In genomic region chr20:44477151-44477550, GRCh38 we compare ENCODE assay signal across 12 cellular contexts. TPM values are rescaled to one million over a fixed set of nuclear protein-coding genes. Genes with fewer than 3 reads are reported as not detected.
A peak's percentile ranks its signal among the peaks of the same experiment; 100 is the strongest.
DNase-seq lines count a peak whose midpoint lies in the region; ATAC-seq and TF ChIP-seq lines count a peak whose summit lies in the region.
"Had no signal": no experiment of that assay in that cellular context is flagged by ENCODE, and none has a peak within 500 bp of the region (broad histone marks: within the 10 kb centered on the region; RNA-seq: fewer than 3 reads in every experiment).

No MANE protein-coding gene starts in this region.

- H2AFZ ChIP-seq in osteoblast (ENCODE audit: low read length) = no peak overlapping the region

- intact Hi-C loops in Calu3 (cut with micrococcal nuclease; ENCODE audit: unreplicated experiment) (no loop called here), mucosa of descending colon (cut with DNase I, micrococcal nuclease) (loop anchor here in 1 of 2 donors (10.0 kb wide), 1 partner anchor 262 kb away; the partner anchor contains the start of gene OSER1)

- TF ChIP-seq CTCF in Calu3 (IDR thresholded peaks at IDR 0.05; ENCODE audit: unreplicated experiment) (no peak), chondrocyte (IDR thresholded peaks at IDR 0.05) (no peak), osteoblast (IDR thresholded peaks at IDR 0.05; ENCODE audit: extremely low read depth, low read depth, low read length) (no peak), mucosa of descending colon (IDR thresholded peaks at IDR 0.05) (no peak)

- H3K79me2 ChIP-seq in osteoblast (ENCODE audit: insufficient read depth, low read length) = peaks cover 29% of the 10 kb centered on the region

- H3K4me3 Mint-ChIP-seq in Calu3 (ENCODE audit: low read depth, unreplicated experiment) (peak overlapping the region; percentile 100), chondrocyte (ENCODE audit: unreplicated experiment) (peak overlapping the region; percentile 96)

- H3K4me3 ChIP-seq in osteoblast (ENCODE audit: insufficient read depth, low read length) (no peak overlapping the region), mucosa of descending colon (no peak overlapping the region)

- CTCF ChIA-PET in Calu3 (lab: Charles Lee) = no interaction called here

- no peaks in the 10 kb centered on the region for H3K9me3 Mint-ChIP-seq in Calu3 (ENCODE audit: low read depth, unreplicated experiment)
- H3K9me3 Mint-ChIP-seq in chondrocyte (ENCODE audit: low read depth) = no peaks in the 10 kb centered on the region

- no peak overlapping the region for H3K27ac ChIP-seq in osteoblast (ENCODE audit: low read depth, low read length)

- no peaks in the 10 kb centered on the region for H3K9me3 ChIP-seq in osteoblast (ENCODE audit: low read depth, low read length)
- no peaks in the 10 kb centered on the region for H3K9me3 ChIP-seq in mucosa of descending colon

- H3K27ac Mint-ChIP-seq in Calu3 (ENCODE audit: unreplicated experiment) (no peak overlapping the region), chondrocyte (ENCODE audit: unreplicated experiment) (peak overlapping the region; percentile 33)

- H4K20me1 ChIP-seq in osteoblast (ENCODE audit: insufficient read depth, low read length) = no peaks in the 10 kb centered on the region

- BruUV-seq in Calu3 (replicated peaks; lab: Mats Ljungman, UMichigan) = no TSS peak

- H3K36me3 Mint-ChIP-seq in Calu3 (ENCODE audit: insufficient read depth, unreplicated experiment) (peaks cover 38% of the 10 kb centered on the region), chondrocyte (ENCODE audit: low read depth) (peaks cover 7% of the 10 kb centered on the region)

- H3K27me3 Mint-ChIP-seq in Calu3 (ENCODE audit: unreplicated experiment) (no peaks in the 10 kb centered on the region), chondrocyte (ENCODE audit: low read depth) (no peaks in the 10 kb centered on the region)

- H3K27me3 ChIP-seq in osteoblast (ENCODE audit: insufficient read depth, low read length) = no peaks in the 10 kb centered on the region

- peaks cover 19% of the 10 kb centered on the region for H3K4me1 ChIP-seq in osteoblast (ENCODE audit: insufficient read depth, low read length)
- peaks cover 12% of the 10 kb centered on the region for H3K4me1 ChIP-seq in mucosa of descending colon (ENCODE audit: low read depth)

- DNase-seq in Calu3 (no peak), M059J (ENCODE audit: low read depth) (peak; percentile 47), chondrocyte (ENCODE audit: low spot score) (no peak), osteoblast (ENCODE audit: insufficient read length, low spot score, missing footprints) (no peak), mucosa of descending colon (no peak), NCI-H524 treated with DMSO at 0.1 percent for 48 hours (lab: John Stamatoyannopoulos, UW) (no peak)
- DNase-seq: DMS153; NCI-H510A; stimulated activated CD4-positive, alpha-beta T cell treated with anti-CD3 and anti-CD28 coated beads, Interleukin-1b, Interleukin-23, amount 100 ng/mL, for 48 hours; SW 1271 had no signal

- no peak for ATAC-seq in mucosa of descending colon
- ATAC-seq in GM21360 (IDR thresholded peaks at IDR 0.05; ENCODE audit: unreplicated experiment) = no peak
- ATAC-seq in HG03097 (IDR thresholded peaks at IDR 0.05; ENCODE audit: low FRiP score, unreplicated experiment) = no peak

- H3K36me3 ChIP-seq in osteoblast (ENCODE audit: insufficient read depth, low read length) (peaks cover 16% of the 10 kb centered on the region), mucosa of descending colon (ENCODE audit: low read depth) (no peaks in the 10 kb centered on the region)

- H3K4me2 ChIP-seq in osteoblast (ENCODE audit: insufficient read depth, low read length) = peak overlapping the region; percentile 97

- H3K4me1 Mint-ChIP-seq in Calu3 (ENCODE audit: low read depth, unreplicated experiment) (peaks cover 26% of the 10 kb centered on the region), chondrocyte (ENCODE audit: low read depth) (peaks cover 23% of the 10 kb centered on the region)

RNA-seq across cellular contexts. Expression of gene TTPAL, which starts 1.5 kb away (rescaled TPM):
- total RNA-seq in Calu3 (2022) (39.9 and 42.2 TPM in 2 replicates), chondrocyte (16.5 to 18.4 TPM (median 17.1 TPM) in 3 replicates), osteoblast (12.1 and 12.7 TPM in 2 replicates), mucosa of descending colon (10 to 100 TPM in 1 of 3 donors, 1 to 10 TPM in 2; 7.2 to 10.2 (median 9.9) TPM)
- 13.7 and 23.4 TPM in 2 replicates for total RNA-seq in M059J (2014; rRNA removed; shearing (Covaris generic))

RNA-seq across cellular contexts. Expression of gene SERINC3, which starts 44.7 kb away (rescaled TPM):
- total RNA-seq in Calu3 (2022) (159 and 173 TPM in 2 replicates), chondrocyte (102 to 121 TPM (median 116 TPM) in 3 replicates), osteoblast (167 and 191 TPM in 2 replicates), mucosa of descending colon (100 to 1,000 TPM; 103 to 128 (median 110) TPM)
- 116 and 136 TPM in 2 replicates for total RNA-seq in M059J (2014; rRNA removed; shearing (Covaris generic))
